In genomic region chr6:72784071-72784470, GRCh38 we compare ENCODE assay signal across 18 cellular contexts.
A peak's percentile ranks its signal among the peaks of the same experiment; 100 is the strongest.
DNase-seq lines count a peak whose midpoint lies in the region; ATAC-seq, FAIRE-seq and TF ChIP-seq lines count a peak whose summit lies in the region.
"Had no signal": no experiment of that assay in that cellular context is flagged by ENCODE, and none has a peak within 500 bp of the region (broad histone marks: within the 10 kb centered on the region; RNA-seq: fewer than 3 reads in every experiment).

No MANE protein-coding gene starts in this region.

- H2AFZ ChIP-seq in osteoblast (ENCODE audit: low read length): no peak overlapping the region
- H2AFZ ChIP-seq: neural progenitor cell had no signal

- no peak for FAIRE-seq in RCC 7860 (lab: Jason Lieb, UNC)
- FAIRE-seq: colon had no signal

- no peaks in the 10 kb centered on the region for H3K9me3 Mint-ChIP-seq in natural killer cell treated with Interleukin-12 subunit alpha and Interleukin-12 subunit beta and Interleukin-15 and Interleukin-18, amount 100 ng/mL, for 72 hours
- H3K9me3 Mint-ChIP-seq: activated CD4-positive, alpha-beta T cell treated with anti-CD3 and anti-CD28 coated beads, Interleukin-2, amount 10 ng/mL, durations not matched to agents 24 days and 14 days; neural progenitor cell had no signal

- no peaks in the 10 kb centered on the region for H3K36me3 Mint-ChIP-seq in natural killer cell treated with Interleukin-12 subunit alpha and Interleukin-12 subunit beta and Interleukin-15 and Interleukin-18, amount 100 ng/mL, for 72 hours
- H3K36me3 Mint-ChIP-seq: neural progenitor cell had no signal

- DNase-seq in EL (peak; percentile 61), RCC 7860 (ENCODE audit: low spot score) (peak; percentile 52), coronary artery (ENCODE audit: low spot score) (no peak), osteoblast (ENCODE audit: insufficient read length, low spot score, missing footprints) (no peak)
- no peak for DNase-seq in natural killer cell treated with Interleukin-12 subunit alpha and Interleukin-12 subunit beta and Interleukin-15 and Interleukin-18, amount 100 ng/mL, for 72 hours (ENCODE audit: low spot score)
- DNase-seq: Kasumi-1, mucosa of descending colon, NCI-H1092 treated with DMSO at 0.1 percent for 48 hours, NCI-H2107, NCI-H526 treated with DMSO at 0.1 percent for 48 hours had no signal

- H3K36me3 ChIP-seq in osteoblast (ENCODE audit: insufficient read depth, low read length): no peaks in the 10 kb centered on the region
- H3K36me3 ChIP-seq: neural progenitor cell, suprapubic skin had no signal

- no peak overlapping the region for H3K27ac Mint-ChIP-seq in natural killer cell treated with Interleukin-12 subunit alpha and Interleukin-12 subunit beta and Interleukin-15 and Interleukin-18, amount 100 ng/mL, for 72 hours
- H3K27ac Mint-ChIP-seq: activated CD4-positive, alpha-beta T cell treated with anti-CD3 and anti-CD28 coated beads, Interleukin-2, amount 10 ng/mL, durations not matched to agents 24 days and 14 days; neural progenitor cell had no signal

- H3K27me3 Mint-ChIP-seq in natural killer cell treated with Interleukin-12 subunit alpha and Interleukin-12 subunit beta and Interleukin-15 and Interleukin-18, amount 100 ng/mL, for 72 hours: no peaks in the 10 kb centered on the region
- H3K27me3 Mint-ChIP-seq: activated CD4-positive, alpha-beta T cell treated with anti-CD3 and anti-CD28 coated beads, Interleukin-2, amount 10 ng/mL, durations not matched to agents 24 days and 14 days had no signal

- H4K20me1 ChIP-seq in osteoblast (ENCODE audit: insufficient read depth, low read length): no peaks in the 10 kb centered on the region

- no peaks in the 10 kb centered on the region for H3K4me1 Mint-ChIP-seq in natural killer cell treated with Interleukin-12 subunit alpha and Interleukin-12 subunit beta and Interleukin-15 and Interleukin-18, amount 100 ng/mL, for 72 hours (ENCODE audit: low read depth in 2 of 2)
- H3K4me1 Mint-ChIP-seq: activated CD4-positive, alpha-beta T cell treated with anti-CD3 and anti-CD28 coated beads, Interleukin-2, amount 10 ng/mL, durations not matched to agents 24 days and 14 days had no signal

- H3K4me2 ChIP-seq in osteoblast (ENCODE audit: insufficient read depth, low read length): peak overlapping the region; percentile 56
- H3K4me2 ChIP-seq: neural progenitor cell had no signal

- H3K4me1 ChIP-seq in osteoblast (ENCODE audit: insufficient read depth, low read length): peaks cover 32% of the 10 kb centered on the region
- H3K4me1 ChIP-seq: neural progenitor cell had no signal

- ATAC-seq in HG03095 (IDR thresholded peaks at IDR 0.05; ENCODE audit: unreplicated experiment) (no peak), GM19023 (IDR thresholded peaks at IDR 0.05; ENCODE audit: unreplicated experiment) (no peak), GM18873 (IDR thresholded peaks at IDR 0.05; ENCODE audit: low FRiP score, unreplicated experiment) (no peak)
- ATAC-seq in natural killer cell treated with Interleukin-12 subunit alpha and Interleukin-12 subunit beta and Interleukin-15 and Interleukin-18, amount 100 ng/mL, for 72 hours: no peak
- ATAC-seq: mucosa of descending colon, Right ventricle myocardium inferior had no signal

- H3K4me3 Mint-ChIP-seq in natural killer cell treated with Interleukin-12 subunit alpha and Interleukin-12 subunit beta and Interleukin-15 and Interleukin-18, amount 100 ng/mL, for 72 hours: no peak overlapping the region
- H3K4me3 Mint-ChIP-seq: activated CD4-positive, alpha-beta T cell treated with anti-CD3 and anti-CD28 coated beads, Interleukin-2, amount 10 ng/mL, durations not matched to agents 24 days and 14 days; neural progenitor cell had no signal

- H3K79me2 ChIP-seq in osteoblast (ENCODE audit: insufficient read depth, low read length): no peaks in the 10 kb centered on the region

- H3K27me3 ChIP-seq in osteoblast (ENCODE audit: insufficient read depth, low read length): no peaks in the 10 kb centered on the region
- H3K27me3 ChIP-seq: neural progenitor cell, suprapubic skin had no signal

- H3K27ac ChIP-seq in coronary artery (peak overlapping the region; percentile 31 to 72), osteoblast (ENCODE audit: low read depth, low read length) (peak overlapping the region; percentile 74)
- H3K27ac ChIP-seq: neural progenitor cell, suprapubic skin had no signal

- no peaks in the 10 kb centered on the region for H3K9me3 ChIP-seq in osteoblast (ENCODE audit: low read depth, low read length)
- H3K9me3 ChIP-seq: mucosa of descending colon, suprapubic skin had no signal

- no peak for TF ChIP-seq CTCF in coronary artery (IDR thresholded peaks at IDR 0.05)
- TF ChIP-seq CTCF in osteoblast (IDR thresholded peaks at IDR 0.05; ENCODE audit: extremely low read depth, low read depth, low read length): no peak

- H3K4me3 ChIP-seq in coronary artery: peak overlapping the region; percentile 18
- no peak overlapping the region for H3K4me3 ChIP-seq in osteoblast (ENCODE audit: insufficient read depth, low read length)
- H3K4me3 ChIP-seq: mucosa of descending colon, neural progenitor cell, suprapubic skin had no signal

Comparison
In these comparisons a context has a peak if more than half of its experiments do, and no peak if none do; other contexts are left out.
1. DNase-seq: peak in EL (single experiment) and RCC 7860 (single experiment); none in coronary artery (single experiment), osteoblast (single experiment) and natural killer cell treated with Interleukin-12 subunit alpha and Interleukin-12 subunit beta and Interleukin-15 and Interleukin-18, amount 100 ng/mL, for 72 hours (single experiment).